Comparison of ENCODE assay signal across 8 cellular contexts in genomic region chr1:203326830-203327683, GRCh38. TPM values are rescaled to one million over a fixed set of nuclear protein-coding genes. Genes with fewer than 3 reads are reported as not detected.
DNase-seq lines count a peak whose midpoint lies in the region; ATAC-seq and TF ChIP-seq lines count a peak whose summit lies in the region.

No MANE protein-coding gene starts in this region.

- DNase-seq in GOT3 (lab: John Stamatoyannopoulos, UW) (peak; percentile 58), LHCN-M2 (ENCODE audit: low read depth) (peak; percentile 78), RPMI8226 (peak; percentile 98), fibroblast of peridontal ligament (ENCODE audit: extremely low read depth) (peak; percentile 70)
- peak; percentile 93 for DNase-seq in activated T-helper 2 cell treated with anti-CD3 and anti-CD28 coated beads, Interferon-gamma antibody, Interleukin-2, Interleukin-4, amounts not matched to agents 10 μg/mL and 5 μg/mL and 100 μg/mL, durations not matched to agents 14 hours and 24 hours and 36 hours (ENCODE audit: low spot score)
- peak; percentile 96 for DNase-seq in natural killer cell treated with Interleukin-12 subunit alpha and Interleukin-12 subunit beta and Interleukin-15 and Interleukin-18, amount 100 ng/mL, for 72 hours (ENCODE audit: low spot score)
- peak; percentile 93 for DNase-seq in stimulated activated naive CD8-positive, alpha-beta T cell treated with anti-CD3 and anti-CD28 coated beads, Interleukin-15, Interleukin-2, amounts not matched to agents 100 U/mL and 50 U/mL, for 24 hours

- intact Hi-C loops in activated T-helper 2 cell treated with anti-CD3 and anti-CD28 coated beads, Interferon-gamma antibody, Interleukin-2, Interleukin-4, amounts not matched to agents 10 μg/mL and 5 μg/mL and 100 μg/mL, durations not matched to agents 14 hours and 24 hours and 36 hours (cut with micrococcal nuclease) = loop anchor here (1.0 to 10.0 kb wide), 5 partner anchors 38 to 468 kb away; partner anchors contain the start of genes LAX1, ZBED6 and ZC3H11A

- peak overlapping the region; percentile 96 for H3K27ac Mint-ChIP-seq in activated T-helper 2 cell treated with anti-CD3 and anti-CD28 coated beads, Interferon-gamma antibody, Interleukin-2, Interleukin-4, amounts not matched to agents 10 μg/mL and 5 μg/mL and 100 μg/mL, durations not matched to agents 14 hours and 24 hours and 36 hours
- peak overlapping the region; percentile 94 to 95 for H3K27ac Mint-ChIP-seq in natural killer cell treated with Interleukin-12 subunit alpha and Interleukin-12 subunit beta and Interleukin-15 and Interleukin-18, amount 100 ng/mL, for 72 hours

- no peaks in the 10 kb centered on the region for H3K27me3 Mint-ChIP-seq in activated T-helper 2 cell treated with anti-CD3 and anti-CD28 coated beads, Interferon-gamma antibody, Interleukin-2, Interleukin-4, amounts not matched to agents 10 μg/mL and 5 μg/mL and 100 μg/mL, durations not matched to agents 14 hours and 24 hours and 36 hours (ENCODE audit: low read depth)
- H3K27me3 Mint-ChIP-seq in natural killer cell treated with Interleukin-12 subunit alpha and Interleukin-12 subunit beta and Interleukin-15 and Interleukin-18, amount 100 ng/mL, for 72 hours = no peaks in the 10 kb centered on the region

- H3K36me3 Mint-ChIP-seq in activated T-helper 2 cell treated with anti-CD3 and anti-CD28 coated beads, Interferon-gamma antibody, Interleukin-2, Interleukin-4, amounts not matched to agents 10 μg/mL and 5 μg/mL and 100 μg/mL, durations not matched to agents 14 hours and 24 hours and 36 hours (ENCODE audit: low read depth) = no peaks in the 10 kb centered on the region
- no peaks in the 10 kb centered on the region for H3K36me3 Mint-ChIP-seq in natural killer cell treated with Interleukin-12 subunit alpha and Interleukin-12 subunit beta and Interleukin-15 and Interleukin-18, amount 100 ng/mL, for 72 hours

- TF ChIP-seq CTCF in DOHH2 (IDR thresholded peaks at IDR 0.05; ENCODE audit: low read depth, low read length, poor library complexity, severe bottlenecking) = no peak

- H3K9me2 ChIP-seq in DOHH2 (replicated peaks; ENCODE audit: control insufficient read depth, low read length) = no peaks in the 10 kb centered on the region

- H4K20me1 ChIP-seq in DOHH2 (ENCODE audit: control insufficient read depth, insufficient read depth, low read depth, low read length) = no peaks in the 10 kb centered on the region

- H3K4me3 Mint-ChIP-seq in activated T-helper 2 cell treated with anti-CD3 and anti-CD28 coated beads, Interferon-gamma antibody, Interleukin-2, Interleukin-4, amounts not matched to agents 10 μg/mL and 5 μg/mL and 100 μg/mL, durations not matched to agents 14 hours and 24 hours and 36 hours (ENCODE audit: low read depth) = peak overlapping the region; percentile 78
- H3K4me3 Mint-ChIP-seq in natural killer cell treated with Interleukin-12 subunit alpha and Interleukin-12 subunit beta and Interleukin-15 and Interleukin-18, amount 100 ng/mL, for 72 hours = peak overlapping the region; percentile 93

- 0 out of 2 replicates have a peak, but pooled peaks cover 3% of the 10 kb centered on the region for H3K36me3 ChIP-seq in DOHH2 (ENCODE audit: control insufficient read depth, low read length)

- peak overlapping the region; percentile 83 for H3K4me3 ChIP-seq in DOHH2 (ENCODE audit: low read length)

- no peaks in the 10 kb centered on the region for H3K9me3 ChIP-seq in DOHH2 (ENCODE audit: control insufficient read depth, insufficient read depth, low read length)

- peak overlapping the region; percentile 99 for H3K4me2 ChIP-seq in DOHH2 (ENCODE audit: low read length)

- no peaks in the 10 kb centered on the region for H3K27me3 ChIP-seq in DOHH2 (ENCODE audit: control insufficient read depth, low read length)

- peaks cover 62% of the 10 kb centered on the region for H3K4me1 Mint-ChIP-seq in activated T-helper 2 cell treated with anti-CD3 and anti-CD28 coated beads, Interferon-gamma antibody, Interleukin-2, Interleukin-4, amounts not matched to agents 10 μg/mL and 5 μg/mL and 100 μg/mL, durations not matched to agents 14 hours and 24 hours and 36 hours (ENCODE audit: low read depth)
- H3K4me1 Mint-ChIP-seq in natural killer cell treated with Interleukin-12 subunit alpha and Interleukin-12 subunit beta and Interleukin-15 and Interleukin-18, amount 100 ng/mL, for 72 hours (ENCODE audit: low read depth in 2 of 2) = peaks cover 55 to 60% of the 10 kb centered on the region in 2 donors

- peaks cover 54% of the 10 kb centered on the region for H3F3A ChIP-seq in DOHH2 (ENCODE audit: control insufficient read depth, insufficient read depth)

- H3K4me1 ChIP-seq in DOHH2 (ENCODE audit: control insufficient read depth, low read length) = peaks cover 67% of the 10 kb centered on the region

- H3K79me2 ChIP-seq in DOHH2 (ENCODE audit: control insufficient read depth, low read length) = peaks cover 8% of the 10 kb centered on the region

- H3K9me3 Mint-ChIP-seq in activated T-helper 2 cell treated with anti-CD3 and anti-CD28 coated beads, Interferon-gamma antibody, Interleukin-2, Interleukin-4, amounts not matched to agents 10 μg/mL and 5 μg/mL and 100 μg/mL, durations not matched to agents 14 hours and 24 hours and 36 hours = no peaks in the 10 kb centered on the region
- no peaks in the 10 kb centered on the region for H3K9me3 Mint-ChIP-seq in natural killer cell treated with Interleukin-12 subunit alpha and Interleukin-12 subunit beta and Interleukin-15 and Interleukin-18, amount 100 ng/mL, for 72 hours

- ATAC-seq in natural killer cell treated with Interleukin-12 subunit alpha and Interleukin-12 subunit beta and Interleukin-15 and Interleukin-18, amount 100 ng/mL, for 72 hours = peak; percentile 93 to 95
- ATAC-seq in stimulated activated naive CD8-positive, alpha-beta T cell treated with anti-CD3 and anti-CD28 coated beads, Interleukin-15, Interleukin-2, amounts not matched to agents 100 U/mL and 50 U/mL, for 24 hours = peak; percentile 88

- peak overlapping the region; percentile 100 for H3K27ac ChIP-seq in DOHH2 (ENCODE audit: low read depth, low read length)

RNA-seq across cellular contexts. Expression of gene BTG2, which starts 21.7 kb away (rescaled TPM):
- total RNA-seq in LHCN-M2 (2014; rRNA removed) = 19.0 and 30.4 TPM in 2 replicates
- polyA plus RNA-seq in LHCN-M2 (2012) = 25.1 TPM
- 98.1 and 98.8 TPM in 2 replicates for total RNA-seq in activated T-helper 2 cell treated with anti-CD3 and anti-CD28 coated beads, Interferon-gamma antibody, Interleukin-2, Interleukin-4, amounts not matched to agents 10 μg/mL and 5 μg/mL and 100 μg/mL, durations not matched to agents 14 hours and 24 hours and 36 hours
- 100 to 1,000 TPM in 1 of 2 donors, 10 to 100 TPM in 1; 82.6 to 157 TPM for total RNA-seq in natural killer cell treated with Interleukin-12 subunit alpha and Interleukin-12 subunit beta and Interleukin-15 and Interleukin-18, amount 100 ng/mL, for 72 hours

RNA-seq across cellular contexts. Expression of gene FMOD, which starts 23.9 kb away (rescaled TPM):
- total RNA-seq in LHCN-M2 (2014; rRNA removed) = 3.0 and 3.1 TPM in 2 replicates
- 2.8 TPM for polyA plus RNA-seq in LHCN-M2 (2012)
- 4.0 and 5.4 TPM in 2 replicates for total RNA-seq in activated T-helper 2 cell treated with anti-CD3 and anti-CD28 coated beads, Interferon-gamma antibody, Interleukin-2, Interleukin-4, amounts not matched to agents 10 μg/mL and 5 μg/mL and 100 μg/mL, durations not matched to agents 14 hours and 24 hours and 36 hours
- total RNA-seq in natural killer cell treated with Interleukin-12 subunit alpha and Interleukin-12 subunit beta and Interleukin-15 and Interleukin-18, amount 100 ng/mL, for 72 hours = not detected

Comparison
In these comparisons a context has a peak if more than half of its experiments do, and no peak if none do; other contexts are left out.
1. Peak in every context shown above with its lines: DNase-seq, ATAC-seq, H3K4me3 ChIP-seq and H3K27ac ChIP-seq.